ENCODE assay signal across 8 cellular contexts in genomic region chr20:56693217-56693616, GRCh38.
"Had no signal": no experiment of that assay in that cellular context is flagged by ENCODE, and none has a peak within 500 bp of the region (broad histone marks: within the 10 kb centered on the region; RNA-seq: fewer than 3 reads in every experiment).

No MANE protein-coding gene starts in this region.

- H3K4me1 ChIP-seq: HAP-1 had no signal

- H3K4me3 ChIP-seq: GM23338, HAP-1 had no signal

- H3K36me3 ChIP-seq: HAP-1 had no signal

- H3K9me3 ChIP-seq: HAP-1 had no signal

- DNase-seq: H7, HFFc6, Kasumi-1, KG1 had no signal

- H3K27ac ChIP-seq: HL-60 had no signal

- ATAC-seq: GM23338, HCT116 had no signal

- H2AFZ ChIP-seq: GM23338 had no signal

- H3K4me2 ChIP-seq: GM23338 had no signal
